In the genomic region with DNA sequence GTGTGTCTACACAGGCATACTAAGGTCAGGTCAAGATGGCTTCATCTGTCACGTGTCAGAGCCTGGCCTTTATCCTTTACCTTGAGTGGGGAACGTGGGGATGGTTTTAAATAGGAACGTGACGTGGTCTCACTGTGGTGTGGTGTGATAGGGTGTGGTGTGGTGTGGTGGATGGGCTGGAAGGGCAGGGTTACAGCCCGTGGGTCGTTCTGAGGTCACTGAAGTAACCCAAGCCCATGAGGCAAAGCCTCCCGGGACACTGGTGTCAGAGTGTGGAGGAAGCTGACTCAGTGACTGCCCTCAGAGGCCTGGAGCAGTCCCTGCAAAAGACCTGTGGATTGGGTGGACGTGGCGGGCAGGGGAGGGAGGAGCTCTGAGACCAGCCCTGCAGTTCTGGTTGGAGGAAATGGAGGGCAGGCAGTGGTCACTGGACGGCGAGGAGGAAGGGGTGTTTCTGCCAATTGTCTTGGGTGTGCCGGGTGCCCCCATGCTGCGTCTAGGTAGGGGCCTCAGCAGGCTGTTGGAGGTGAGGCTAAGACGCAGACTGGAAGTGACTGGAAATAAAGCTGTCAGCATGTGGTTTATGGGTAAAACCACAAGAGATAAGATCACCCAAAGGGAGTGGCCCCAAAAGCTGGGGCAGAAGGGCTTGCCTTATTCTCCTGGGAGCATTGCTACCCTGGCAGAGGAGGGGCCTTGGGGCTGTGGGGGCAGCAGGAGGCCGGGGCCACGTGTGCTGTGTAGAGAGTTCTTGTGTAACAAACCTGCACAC, we compare ENCODE assay signal across 1 cellular context.
TF ChIP-seq lines count a peak whose summit lies in the region.

No MANE protein-coding gene starts in this region.

TF ChIP-seq in SK-N-SH, 30 proteins besides CTCF, POLR2A, EP300 and RAD21 (continued from another document):
- TF ChIP-seq, protein P1, sequence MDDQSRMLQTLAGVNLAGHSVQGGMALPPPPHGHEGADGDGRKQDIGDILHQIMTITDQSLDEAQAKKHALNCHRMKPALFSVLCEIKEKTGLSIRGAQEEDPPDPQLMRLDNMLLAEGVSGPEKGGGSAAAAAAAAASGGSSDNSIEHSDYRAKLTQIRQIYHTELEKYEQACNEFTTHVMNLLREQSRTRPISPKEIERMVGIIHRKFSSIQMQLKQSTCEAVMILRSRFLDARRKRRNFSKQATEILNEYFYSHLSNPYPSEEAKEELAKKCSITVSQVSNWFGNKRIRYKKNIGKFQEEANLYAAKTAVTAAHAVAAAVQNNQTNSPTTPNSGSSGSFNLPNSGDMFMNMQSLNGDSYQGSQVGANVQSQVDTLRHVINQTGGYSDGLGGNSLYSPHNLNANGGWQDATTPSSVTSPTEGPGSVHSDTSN (IDR thresholded peaks at IDR 0.05), result peak; percentile 88
- TF ChIP-seq USF2 (IDR thresholded peaks at IDR 0.05; ENCODE audit: borderline replicate concordance, low read depth, low read length) (no peak), RFX5 (IDR thresholded peaks at IDR 0.05; ENCODE audit: low read length) (no peak), SIN3A (IDR thresholded peaks at IDR 0.05; ENCODE audit: borderline replicate concordance, low read depth, low read length) (no peak), FOXJ3 (CRISPR knock-in tag; IDR thresholded peaks at IDR 0.05) (no peak), MEF2A (IDR thresholded peaks at IDR 0.05; ENCODE audit: borderline replicate concordance, low read depth) (no peak), POLR2AphosphoS5 (IDR thresholded peaks at IDR 0.05; ENCODE audit: low read depth, low read length) (peak; percentile 34; the same call in 1 of the 2 replicates), REST (IDR thresholded peaks at IDR 0.05; ENCODE audit: low read depth, low read length) (no peak), NFIC (IDR thresholded peaks at IDR 0.05; ENCODE audit: borderline replicate concordance) (peak; percentile 15; the same call in 1 of the 2 replicates), MAX (IDR thresholded peaks at IDR 0.05; ENCODE audit: low read depth) (no peak)
TF ChIP-seq in SK-N-SH: peak in this region for 5.
